ENCODE assay signal across 1 cellular context in the genomic region with DNA sequence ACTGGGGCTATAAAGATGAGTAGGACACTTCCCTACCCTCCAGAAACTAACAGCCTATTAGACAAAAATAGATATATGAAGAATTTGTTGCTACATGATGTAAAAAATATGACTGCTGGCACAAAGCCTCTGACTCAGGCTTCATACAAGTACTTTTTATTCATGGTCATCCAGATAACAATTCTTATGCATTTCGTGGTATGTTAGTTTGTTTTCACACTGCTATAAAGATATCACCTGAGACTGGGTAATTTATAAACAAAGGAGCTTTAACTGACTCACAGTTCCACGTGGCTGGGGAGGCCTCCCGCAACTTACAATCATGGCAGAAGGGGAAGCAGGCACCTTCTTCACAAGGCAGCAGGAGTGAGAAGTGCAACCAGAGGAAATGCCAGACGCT.
TF ChIP-seq lines count a peak whose summit lies in the region.

No MANE protein-coding gene starts in this region.

TF ChIP-seq in GM23338, 12 proteins besides CTCF, POLR2A, EP300 and RAD21 (continued from another document):
- TF ChIP-seq, protein P1, sequence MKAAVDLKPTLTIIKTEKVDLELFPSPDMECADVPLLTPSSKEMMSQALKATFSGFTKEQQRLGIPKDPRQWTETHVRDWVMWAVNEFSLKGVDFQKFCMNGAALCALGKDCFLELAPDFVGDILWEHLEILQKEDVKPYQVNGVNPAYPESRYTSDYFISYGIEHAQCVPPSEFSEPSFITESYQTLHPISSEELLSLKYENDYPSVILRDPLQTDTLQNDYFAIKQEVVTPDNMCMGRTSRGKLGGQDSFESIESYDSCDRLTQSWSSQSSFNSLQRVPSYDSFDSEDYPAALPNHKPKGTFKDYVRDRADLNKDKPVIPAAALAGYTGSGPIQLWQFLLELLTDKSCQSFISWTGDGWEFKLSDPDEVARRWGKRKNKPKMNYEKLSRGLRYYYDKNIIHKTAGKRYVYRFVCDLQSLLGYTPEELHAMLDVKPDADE (IDR thresholded peaks at IDR 0.05) = no peak
- TF ChIP-seq STAT1 (IDR thresholded peaks at IDR 0.05; ENCODE audit: unreplicated experiment) (no peak), CREB1 (CRISPR knock-in tag; IDR thresholded peaks at IDR 0.05; ENCODE audit: low read depth) (no peak), POLR2AphosphoS5 (IDR thresholded peaks at IDR 0.05; ENCODE audit: low read depth) (no peak), ZNF114 (CRISPR knock-in tag; IDR thresholded peaks at IDR 0.05) (no peak)
- TF ChIP-seq, protein P2, sequence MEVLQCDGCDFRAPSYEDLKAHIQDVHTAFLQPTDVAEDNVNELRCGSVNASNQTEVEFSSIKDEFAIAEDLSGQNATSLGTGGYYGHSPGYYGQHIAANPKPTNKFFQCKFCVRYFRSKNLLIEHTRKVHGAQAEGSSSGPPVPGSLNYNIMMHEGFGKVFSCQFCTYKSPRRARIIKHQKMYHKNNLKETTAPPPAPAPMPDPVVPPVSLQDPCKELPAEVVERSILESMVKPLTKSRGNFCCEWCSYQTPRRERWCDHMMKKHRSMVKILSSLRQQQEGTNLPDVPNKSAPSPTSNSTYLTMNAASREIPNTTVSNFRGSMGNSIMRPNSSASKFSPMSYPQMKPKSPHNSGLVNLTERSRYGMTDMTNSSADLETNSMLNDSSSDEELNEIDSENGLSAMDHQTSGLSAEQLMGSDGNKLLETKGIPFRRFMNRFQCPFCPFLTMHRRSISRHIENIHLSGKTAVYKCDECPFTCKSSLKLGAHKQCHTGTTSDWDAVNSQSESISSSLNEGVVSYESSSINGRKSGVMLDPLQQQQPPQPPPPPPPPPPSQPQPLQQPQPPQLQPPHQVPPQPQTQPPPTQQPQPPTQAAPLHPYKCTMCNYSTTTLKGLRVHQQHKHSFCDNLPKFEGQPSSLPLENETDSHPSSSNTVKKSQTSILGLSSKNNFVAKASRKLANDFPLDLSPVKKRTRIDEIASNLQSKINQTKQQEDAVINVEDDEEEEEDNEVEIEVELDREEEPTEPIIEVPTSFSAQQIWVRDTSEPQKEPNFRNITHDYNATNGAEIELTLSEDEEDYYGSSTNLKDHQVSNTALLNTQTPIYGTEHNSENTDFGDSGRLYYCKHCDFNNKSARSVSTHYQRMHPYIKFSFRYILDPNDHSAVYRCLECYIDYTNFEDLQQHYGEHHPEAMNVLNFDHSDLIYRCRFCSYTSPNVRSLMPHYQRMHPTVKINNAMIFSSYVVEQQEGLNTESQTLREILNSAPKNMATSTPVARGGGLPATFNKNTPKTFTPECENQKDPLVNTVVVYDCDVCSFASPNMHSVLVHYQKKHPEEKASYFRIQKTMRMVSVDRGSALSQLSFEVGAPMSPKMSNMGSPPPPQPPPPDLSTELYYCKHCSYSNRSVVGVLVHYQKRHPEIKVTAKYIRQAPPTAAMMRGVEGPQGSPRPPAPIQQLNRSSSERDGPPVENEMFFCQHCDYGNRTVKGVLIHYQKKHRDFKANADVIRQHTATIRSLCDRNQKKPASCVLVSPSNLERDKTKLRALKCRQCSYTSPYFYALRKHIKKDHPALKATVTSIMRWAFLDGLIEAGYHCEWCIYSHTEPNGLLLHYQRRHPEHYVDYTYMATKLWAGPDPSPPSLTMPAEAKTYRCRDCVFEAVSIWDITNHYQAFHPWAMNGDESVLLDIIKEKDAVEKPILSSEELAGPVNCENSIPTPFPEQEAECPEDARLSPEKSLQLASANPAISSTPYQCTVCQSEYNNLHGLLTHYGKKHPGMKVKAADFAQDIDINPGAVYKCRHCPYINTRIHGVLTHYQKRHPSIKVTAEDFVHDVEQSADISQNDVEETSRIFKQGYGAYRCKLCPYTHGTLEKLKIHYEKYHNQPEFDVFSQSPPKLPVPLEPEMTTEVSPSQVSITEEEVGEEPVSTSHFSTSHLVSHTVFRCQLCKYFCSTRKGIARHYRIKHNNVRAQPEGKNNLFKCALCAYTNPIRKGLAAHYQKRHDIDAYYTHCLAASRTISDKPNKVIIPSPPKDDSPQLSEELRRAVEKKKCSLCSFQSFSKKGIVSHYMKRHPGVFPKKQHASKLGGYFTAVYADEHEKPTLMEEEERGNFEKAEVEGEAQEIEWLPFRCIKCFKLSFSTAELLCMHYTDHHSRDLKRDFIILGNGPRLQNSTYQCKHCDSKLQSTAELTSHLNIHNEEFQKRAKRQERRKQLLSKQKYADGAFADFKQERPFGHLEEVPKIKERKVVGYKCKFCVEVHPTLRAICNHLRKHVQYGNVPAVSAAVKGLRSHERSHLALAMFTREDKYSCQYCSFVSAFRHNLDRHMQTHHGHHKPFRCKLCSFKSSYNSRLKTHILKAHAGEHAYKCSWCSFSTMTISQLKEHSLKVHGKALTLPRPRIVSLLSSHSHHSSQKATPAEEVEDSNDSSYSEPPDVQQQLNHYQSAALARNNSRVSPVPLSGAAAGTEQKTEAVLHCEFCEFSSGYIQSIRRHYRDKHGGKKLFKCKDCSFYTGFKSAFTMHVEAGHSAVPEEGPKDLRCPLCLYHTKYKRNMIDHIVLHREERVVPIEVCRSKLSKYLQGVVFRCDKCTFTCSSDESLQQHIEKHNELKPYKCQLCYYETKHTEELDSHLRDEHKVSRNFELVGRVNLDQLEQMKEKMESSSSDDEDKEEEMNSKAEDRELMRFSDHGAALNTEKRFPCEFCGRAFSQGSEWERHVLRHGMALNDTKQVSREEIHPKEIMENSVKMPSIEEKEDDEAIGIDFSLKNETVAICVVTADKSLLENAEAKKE (CRISPR knock-in tag; IDR thresholded peaks at IDR 0.05) = no peak
TF ChIP-seq in GM23338: peak in this region for 0.
